Comparison of ENCODE assay signal across 11 cellular contexts in the genomic region with DNA sequence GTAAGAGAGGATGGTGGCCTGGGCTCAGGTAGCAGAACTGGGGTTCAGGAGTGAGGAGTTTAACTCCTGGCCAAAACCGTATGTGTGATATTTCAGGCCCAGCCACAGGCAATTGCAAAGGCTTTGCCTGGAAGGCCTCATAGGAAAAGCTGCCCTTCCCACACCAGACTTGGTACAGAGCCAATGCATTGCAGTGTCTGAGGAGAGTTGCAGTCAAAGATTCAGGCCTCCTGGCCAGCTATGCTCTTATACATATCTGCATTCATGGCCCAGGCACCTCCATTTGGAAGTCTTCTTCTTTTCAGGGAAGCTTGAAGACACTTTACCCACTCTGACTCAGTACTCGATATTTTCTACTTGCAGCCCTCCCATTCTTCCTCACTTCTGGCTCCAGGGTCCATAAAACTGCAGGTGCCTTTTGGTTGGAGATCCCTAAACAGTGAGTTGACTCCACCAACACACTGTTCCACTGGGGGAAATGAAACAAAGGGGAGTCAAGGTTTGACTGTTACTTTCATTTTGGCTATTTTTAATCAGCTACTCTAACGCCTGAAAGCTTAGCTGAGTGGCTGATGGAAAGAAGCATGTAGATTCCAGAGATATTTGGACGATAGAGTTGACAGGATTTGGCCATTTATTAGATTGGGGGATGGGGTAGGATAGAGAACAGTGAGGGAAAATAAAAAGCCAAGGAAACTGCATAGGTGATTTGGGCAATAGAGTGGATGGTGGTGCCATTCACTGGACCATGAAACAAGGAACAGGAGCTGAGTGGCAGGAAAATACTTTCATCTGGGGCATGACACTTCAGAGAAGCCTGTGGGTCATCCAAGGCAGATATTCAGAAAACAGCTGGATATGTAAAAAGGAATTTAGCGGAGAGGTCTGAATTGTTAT. TPM values are rescaled to one million over a fixed set of nuclear protein-coding genes. Genes with fewer than 3 reads are reported as not detected.
DNase-seq lines count a peak whose midpoint lies in the region; ATAC-seq and TF ChIP-seq lines count a peak whose summit lies in the region.
"Had no signal": no experiment of that assay in that cellular context is flagged by ENCODE, and none has a peak within 500 bp of the region (broad histone marks: within the 10 kb centered on the region; RNA-seq: fewer than 3 reads in every experiment).

No MANE protein-coding gene starts in this region.

- ATAC-seq in HG02840 (IDR thresholded peaks at IDR 0.05; ENCODE audit: low FRiP score, unreplicated experiment): peak; percentile 98
- ATAC-seq in naive thymus-derived CD4-positive, alpha-beta T cell: no peak

- POLR2A ChIA-PET in naive thymus-derived CD4-positive, alpha-beta T cell (lab: Charles Lee): no interaction called here

- TF ChIP-seq POLR2A in testis (IDR thresholded peaks at IDR 0.05): no peak
- TF ChIP-seq POLR2A in Peyer's patch (IDR thresholded peaks at IDR 0.05): no peak

- whole genome bisulfite sequencing in testis, 2 donors: 64 to 68% methylated on average over 5 of the region's 5 CpGs

- H3K4me3 ChIP-seq in testis (no peak overlapping the region), Peyer's patch (no peak overlapping the region), ascending aorta (no peak overlapping the region)
- no peak overlapping the region for H3K4me3 ChIP-seq in naive thymus-derived CD4-positive, alpha-beta T cell (ENCODE audit: low read length)
- H3K4me3 ChIP-seq: HAP-1 had no signal

- no peaks in the 10 kb centered on the region for H3K36me3 Mint-ChIP-seq in naive thymus-derived CD4-positive, alpha-beta T cell

- CTCF ChIA-PET in naive thymus-derived CD4-positive, alpha-beta T cell (lab: Charles Lee): no interaction called here

- H3K9me3 ChIP-seq in testis (no peaks in the 10 kb centered on the region), Peyer's patch (no peaks in the 10 kb centered on the region), ascending aorta (no peaks in the 10 kb centered on the region)
- H3K9me3 ChIP-seq in naive thymus-derived CD4-positive, alpha-beta T cell (ENCODE audit: control insufficient read depth in 2 of 3, low read length in 3 of 3): no peaks in the 10 kb centered on the region
- H3K9me3 ChIP-seq: HAP-1 had no signal

- TF ChIP-seq CTCF in testis (IDR thresholded peaks at IDR 0.05) (no peak), Peyer's patch (IDR thresholded peaks at IDR 0.05) (no peak), ascending aorta (IDR thresholded peaks at IDR 0.05) (no peak)

- H3K27ac ChIP-seq in testis: no peak overlapping the region
- H3K27ac ChIP-seq in Peyer's patch: no peak overlapping the region
- H3K27ac ChIP-seq in ascending aorta: no peak overlapping the region
- H3K27ac ChIP-seq in naive thymus-derived CD4-positive, alpha-beta T cell (ENCODE audit: low read depth, low read length): no peak overlapping the region

- H3K4me1 ChIP-seq in testis (peaks cover 4% of the 10 kb centered on the region), Peyer's patch (no peaks in the 10 kb centered on the region), ascending aorta (no peaks in the 10 kb centered on the region)
- no peaks in the 10 kb centered on the region for H3K4me1 ChIP-seq in naive thymus-derived CD4-positive, alpha-beta T cell (ENCODE audit: control insufficient read depth in 2 of 2, insufficient read depth in 2 of 2, low read length in 2 of 2)
- H3K4me1 ChIP-seq: HAP-1 had no signal

- H3K4me3 Mint-ChIP-seq in naive thymus-derived CD4-positive, alpha-beta T cell: no peak overlapping the region

- peaks cover 0 to 2% (median 0%) of the 10 kb centered on the region in 7 donors for H3K4me1 Mint-ChIP-seq in naive thymus-derived CD4-positive, alpha-beta T cell

- H3K36me3 ChIP-seq in testis (ENCODE audit: low read depth, missing control alignments): no peaks in the 10 kb centered on the region
- H3K36me3 ChIP-seq in Peyer's patch: no peaks in the 10 kb centered on the region
- no peaks in the 10 kb centered on the region for H3K36me3 ChIP-seq in ascending aorta
- H3K36me3 ChIP-seq in naive thymus-derived CD4-positive, alpha-beta T cell (ENCODE audit: control insufficient read depth in 2 of 3, insufficient read depth in 3 of 3, low read length in 3 of 3): no peaks in the 10 kb centered on the region
- H3K36me3 ChIP-seq: HAP-1 had no signal

- H3K27ac Mint-ChIP-seq in naive thymus-derived CD4-positive, alpha-beta T cell: no peak overlapping the region

- H3K9me3 Mint-ChIP-seq in naive thymus-derived CD4-positive, alpha-beta T cell: peaks cover 0 to 5% (median 0%) of the 10 kb centered on the region in 11 donors

- intact Hi-C loops in testis (cut with DNase I; ENCODE audit: low total_unique reads) (no loop called here), ascending aorta (cut with DNase I) (no loop called here)
- intact Hi-C loops in naive thymus-derived CD4-positive, alpha-beta T cell (cut with micrococcal nuclease): no loop called here

- H3K27me3 Mint-ChIP-seq in naive thymus-derived CD4-positive, alpha-beta T cell: peaks cover 9 to 33% (median 30%) of the 10 kb centered on the region in 5 donors

- DNase-seq in GM19238 (ENCODE audit: insufficient read length, low spot score) (peak; percentile 35), RPMI7951 (ENCODE audit: low read depth) (peak; percentile 3), testis (peak; percentile 27), Peyer's patch (no peak), ascending aorta (ENCODE audit: low spot score in 2 of 2) (no peak), nucleus accumbens (lab: John Stamatoyannopoulos, UW) (no peak)
- DNase-seq in naive thymus-derived CD4-positive, alpha-beta T cell: no peak
- DNase-seq: activated naive CD4-positive, alpha-beta T cell treated with anti-CD3 and anti-CD28 coated beads, Interleukin-2, amount 50 U/mL, for 16 hours had no signal

- H3K27me3 ChIP-seq in testis: no peaks in the 10 kb centered on the region
- no peaks in the 10 kb centered on the region for H3K27me3 ChIP-seq in Peyer's patch
- H3K27me3 ChIP-seq in ascending aorta: no peaks in the 10 kb centered on the region
- no peaks in the 10 kb centered on the region for H3K27me3 ChIP-seq in naive thymus-derived CD4-positive, alpha-beta T cell (ENCODE audit: control insufficient read depth in 2 of 2, insufficient read depth in 2 of 2, low read length in 2 of 2)

RNA-seq across cellular contexts. Expression of a gene that starts 30.6 kb away (rescaled TPM):
- under 0.01 TPM in 1 of 2 replicates, not detected in the other for total RNA-seq in RPMI7951 (2014; rRNA removed; shearing (Covaris generic))
- total RNA-seq in testis (1 to 10 TPM; 2.9 to 3.6 TPM), Peyer's patch (1 to 10 TPM; 3.7 to 7.6 (median 5.8) TPM), ascending aorta (38.0 TPM)
- 8.7 TPM for polyA plus RNA-seq in testis (ENCODE audit: insufficient read depth, low read depth, low replicate concordance)
- not detected for total RNA-seq in naive thymus-derived CD4-positive, alpha-beta T cell
- not detected for polyA plus RNA-seq in naive thymus-derived CD4-positive, alpha-beta T cell
- total RNA-seq: OCI-LY7 had no signal

Comparison
In these comparisons a context has a peak if more than half of its experiments do, and no peak if none do; other contexts are left out.
1. DNase-seq: peak in GM19238 (single experiment), RPMI7951 (single experiment) and testis (single experiment); none in Peyer's patch (0 of 3), ascending aorta (0 of 2), naive thymus-derived CD4-positive, alpha-beta T cell (0 of 9) and nucleus accumbens (0 of 56).